ENCODE assay signal across 20 cellular contexts in genomic region chr22:45885941-45886395, GRCh38.
DNase-seq lines count a peak whose midpoint lies in the region; ATAC-seq and TF ChIP-seq lines count a peak whose summit lies in the region.
"Had no signal": no experiment of that assay in that cellular context is flagged by ENCODE, and none has a peak within 500 bp of the region (broad histone marks: within the 10 kb centered on the region; RNA-seq: fewer than 3 reads in every experiment).

No MANE protein-coding gene starts in this region.

- H3K4me1 ChIP-seq in right atrium auricular region: peaks cover 0 to 22% of the 10 kb centered on the region in 2 donors
- no peaks in the 10 kb centered on the region for H3K4me1 ChIP-seq in mesenchymal stem cell (ENCODE audit: control insufficient read depth, insufficient read depth, low read depth, low read length)
- H3K4me1 ChIP-seq in thyroid gland: peaks cover 4 to 14% of the 10 kb centered on the region in 2 donors
- H3K4me1 ChIP-seq: SJCRH30 had no signal

- H2BK15ac ChIP-seq in mesenchymal stem cell (ENCODE audit: low read depth, poor library complexity, severe bottlenecking): no peak overlapping the region

- H3K27me3 Mint-ChIP-seq in nephron progenitor cell (ENCODE audit: low read depth, poor library complexity): peaks cover 27% of the 10 kb centered on the region

- H3K4me1 Mint-ChIP-seq in nephron progenitor cell: no peaks in the 10 kb centered on the region
- H3K4me1 Mint-ChIP-seq: activated naive CD8-positive, alpha-beta T cell treated with anti-CD3 and anti-CD28 coated beads, Interleukin-2, amount 50 U/mL, for 24 hours; CD4-positive, CD25-positive, alpha-beta regulatory T cell; GM23338 had no signal

- H3K4me2 ChIP-seq in mesenchymal stem cell (ENCODE audit: low read length, poor library complexity, severe bottlenecking): no peak overlapping the region
- H3K4me2 ChIP-seq: GM23338 had no signal

- ATAC-seq in Right ventricle myocardium superior (ENCODE audit: poor library complexity) (no peak), GM21717 (IDR thresholded peaks at IDR 0.05; ENCODE audit: unreplicated experiment) (no peak)
- ATAC-seq: activated CD4-positive, CD25-positive, alpha-beta regulatory T cell treated with anti-CD3 and anti-CD28 coated beads, Interleukin-2, amount 50 U/mL, for 24 hours; activated naive CD8-positive, alpha-beta T cell treated with anti-CD3 and anti-CD28 coated beads, Interleukin-2, amount 50 U/mL, for 24 hours; GM23338 had no signal

- no peaks in the 10 kb centered on the region for H3K36me3 ChIP-seq in right atrium auricular region
- H3K36me3 ChIP-seq in mesenchymal stem cell (ENCODE audit: control insufficient read depth in 1 of 2, insufficient read depth in 2 of 2, low read depth in 1 of 2, low read length in 2 of 2): no peaks in the 10 kb centered on the region
- no peaks in the 10 kb centered on the region for H3K36me3 ChIP-seq in thyroid gland
- H3K36me3 ChIP-seq: cardiac muscle cell, MG63, SJCRH30 had no signal

- H2BK5ac ChIP-seq in mesenchymal stem cell (ENCODE audit: low read depth, low read length, poor library complexity, severe bottlenecking): no peak overlapping the region

- no peak overlapping the region for H3K18ac ChIP-seq in mesenchymal stem cell (ENCODE audit: low read depth in 1 of 2, low read length in 2 of 2)

- H4K91ac ChIP-seq in mesenchymal stem cell (ENCODE audit: low read length): peak overlapping the region; percentile 32

- H3K14ac ChIP-seq in mesenchymal stem cell (ENCODE audit: low read length in 2 of 2): no peak overlapping the region

- no peak overlapping the region for H3K9ac ChIP-seq in mesenchymal stem cell (ENCODE audit: low read length)

- no peak overlapping the region for H4K8ac ChIP-seq in mesenchymal stem cell (ENCODE audit: low read length)

- no peak overlapping the region for H2BK12ac ChIP-seq in mesenchymal stem cell (ENCODE audit: low read length in 2 of 2)

- H3K4me3 ChIP-seq in right atrium auricular region: no peak overlapping the region
- peak overlapping the region in 1 of 59 donors; percentile 12 for H3K4me3 ChIP-seq in dorsolateral prefrontal cortex
- H3K4me3 ChIP-seq in mesenchymal stem cell (ENCODE audit: insufficient read depth in 1 of 2, low read depth in 1 of 2, low read length in 2 of 2): no peak overlapping the region
- no peak overlapping the region for H3K4me3 ChIP-seq in thyroid gland (replicated peaks in 1 of 3)
- H3K4me3 ChIP-seq: cardiac muscle cell, GM23338, MG63, SJCRH30 had no signal

- H3K79me1 ChIP-seq in mesenchymal stem cell (replicated peaks; ENCODE audit: low read length, poor library complexity, severe bottlenecking): no peaks in the 10 kb centered on the region

- no peaks in the 10 kb centered on the region for H3K9me3 Mint-ChIP-seq in nephron progenitor cell
- H3K9me3 Mint-ChIP-seq: activated naive CD8-positive, alpha-beta T cell treated with anti-CD3 and anti-CD28 coated beads, Interleukin-2, amount 50 U/mL, for 24 hours; activated T-helper 1 cell treated with anti-CD3 and anti-CD28 coated beads, Interleukin-12 subunit alpha, Interleukin-12 subunit beta, Interleukin-2, Interleukin-4 antibody, amounts not matched to agents 30 ng/mL and 10 ng/mL and 1 ng/mL, durations not matched to agents 14 hours and 24 hours and 36 hours; GM23338; T-helper 2 cell treated with Interferon-gamma antibody and Interleukin-4, amounts not matched to agents 5 μg/mL and 100 μg/mL, for 36 hours had no signal

- H3K4ac ChIP-seq in mesenchymal stem cell (ENCODE audit: low read depth in 1 of 2, low read length in 2 of 2): no peak overlapping the region

- H2AK5ac ChIP-seq in mesenchymal stem cell (ENCODE audit: low read length, severe bottlenecking): no peak overlapping the region

- H3K36me3 Mint-ChIP-seq in nephron progenitor cell (ENCODE audit: low read depth): no peaks in the 10 kb centered on the region
- H3K36me3 Mint-ChIP-seq: CD4-positive, CD25-positive, alpha-beta regulatory T cell had no signal

- H3K27ac Mint-ChIP-seq in nephron progenitor cell: no peak overlapping the region
- H3K27ac Mint-ChIP-seq: activated naive CD8-positive, alpha-beta T cell treated with anti-CD3 and anti-CD28 coated beads, Interleukin-2, amount 50 U/mL, for 24 hours; activated T-helper 1 cell treated with anti-CD3 and anti-CD28 coated beads, Interleukin-12 subunit alpha, Interleukin-12 subunit beta, Interleukin-2, Interleukin-4 antibody, amounts not matched to agents 30 ng/mL and 10 ng/mL and 1 ng/mL, durations not matched to agents 14 hours and 24 hours and 36 hours; GM23338; T-helper 2 cell treated with Interferon-gamma antibody and Interleukin-4, amounts not matched to agents 5 μg/mL and 100 μg/mL, for 36 hours had no signal

- no peak for TF ChIP-seq POLR2A in thyroid gland (IDR thresholded peaks at IDR 0.05)

- H3K27me3 ChIP-seq in right atrium auricular region (no peaks in the 10 kb centered on the region), dorsolateral prefrontal cortex (peaks cover 0 to 15% (median 0%) of the 10 kb centered on the region in 45 donors), mesenchymal stem cell (ENCODE audit: control insufficient read depth in 1 of 2, insufficient read depth in 1 of 2, low read length in 2 of 2) (peaks cover 14 to 79% of the 10 kb centered on the region in 2 experiments), thyroid gland (no peaks in the 10 kb centered on the region)
- H3K27me3 ChIP-seq: MG63, SJCRH30 had no signal

- intact Hi-C loops in Right ventricle myocardium superior (cut with DNase I): no loop called here
- intact Hi-C loops in dorsolateral prefrontal cortex (cut with DNase I): loop anchor here in 1 of 2 donors (10.0 kb wide), 1 partner anchor 229 kb away; no protein-coding TSS in a partner anchor
- intact Hi-C loops in thyroid gland (cut with DNase I): loop anchor here (10.0 kb wide), 1 partner anchor 79 kb away; no protein-coding TSS in a partner anchor

- no peak overlapping the region for H2BK120ac ChIP-seq in mesenchymal stem cell (ENCODE audit: low read depth, low read length)

- peak; percentile 35 for DNase-seq in Right ventricle myocardium superior
- DNase-seq in right atrium auricular region (ENCODE audit: low spot score): no peak
- DNase-seq in dorsolateral prefrontal cortex: peak in 8 of 10 donors; percentile 23 to 58 (median 49)
- DNase-seq in mesenchymal stem cell: no peak
- DNase-seq in thyroid gland: peak; percentile 58 to 59
- no peak for DNase-seq in nephron progenitor cell
- no peak for DNase-seq in NCI-H82 treated with DMSO at 0.1 percent for 48 hours (lab: John Stamatoyannopoulos, UW; ENCODE audit: unreplicated experiment)
- DNase-seq: activated naive CD8-positive, alpha-beta T cell treated with anti-CD3 and anti-CD28 coated beads, Interleukin-2, amount 50 U/mL, for 24 hours; CD4-positive, CD25-positive, alpha-beta regulatory T cell; MG63; NCI-H1694 treated with DMSO at 0.1 percent for 48 hours; NCI-H2227 treated with DMSO at 0.1 percent for 48 hours; SJCRH30; stimulated activated naive CD4-positive, alpha-beta T cell treated with Interleukin-2 at 50 U/mL for 16 hours had no signal

- H3K27ac ChIP-seq in right atrium auricular region: no peak overlapping the region
- H3K27ac ChIP-seq in dorsolateral prefrontal cortex: no peak overlapping the region
- H3K27ac ChIP-seq in mesenchymal stem cell (ENCODE audit: low read length, poor library complexity, severe bottlenecking): no peak overlapping the region
- no peak overlapping the region for H3K27ac ChIP-seq in thyroid gland
- H3K27ac ChIP-seq: cardiac muscle cell, SJCRH30 had no signal

- TF ChIP-seq CTCF in right atrium auricular region (IDR thresholded peaks at IDR 0.05) (no peak), dorsolateral prefrontal cortex (IDR thresholded peaks at IDR 0.05 in 54 of 56, conservative IDR thresholded peaks at IDR 0.05 in 2 of 56; ENCODE audit: low read depth in 1 of 56, partially characterized antibody in 56 of 56) (no peak), thyroid gland (IDR thresholded peaks at IDR 0.05) (no peak), nephron progenitor cell (IDR thresholded peaks at IDR 0.05) (no peak)

- no peak overlapping the region for H3K23ac ChIP-seq in mesenchymal stem cell (ENCODE audit: low read length in 2 of 2)

- H3K9me3 ChIP-seq in right atrium auricular region (no peaks in the 10 kb centered on the region), mesenchymal stem cell (ENCODE audit: control insufficient read depth, low read length) (no peaks in the 10 kb centered on the region), thyroid gland (no peaks in the 10 kb centered on the region)
- H3K9me3 ChIP-seq: MG63, SJCRH30 had no signal

- 92% methylated on average over 21 of the region's 21 CpGs for WGBS in mesenchymal stem cell
- 6 to 43% methylated on average over 2 to 3 of the region's 21 CpGs for WGBS in thyroid gland, 2 donors

- H2AFZ ChIP-seq in mesenchymal stem cell (ENCODE audit: low read depth, low read length): no peak overlapping the region
- H2AFZ ChIP-seq: GM23338 had no signal

- H3K4me3 Mint-ChIP-seq in nephron progenitor cell: no peak overlapping the region
- H3K4me3 Mint-ChIP-seq: activated naive CD8-positive, alpha-beta T cell treated with anti-CD3 and anti-CD28 coated beads, Interleukin-2, amount 50 U/mL, for 24 hours; activated T-helper 1 cell treated with anti-CD3 and anti-CD28 coated beads, Interleukin-12 subunit alpha, Interleukin-12 subunit beta, Interleukin-2, Interleukin-4 antibody, amounts not matched to agents 30 ng/mL and 10 ng/mL and 1 ng/mL, durations not matched to agents 14 hours and 24 hours and 36 hours; GM23338; T-helper 2 cell treated with Interferon-gamma antibody and Interleukin-4, amounts not matched to agents 5 μg/mL and 100 μg/mL, for 36 hours had no signal

Comparison
In these comparisons a context has a peak if more than half of its experiments do, and no peak if none do; other contexts are left out.
1. DNase-seq: peak in Right ventricle myocardium superior (single experiment), dorsolateral prefrontal cortex (8 of 10) and thyroid gland (2 of 2); none in right atrium auricular region (single experiment), mesenchymal stem cell (single experiment), nephron progenitor cell (single experiment) and NCI-H82 treated with DMSO at 0.1 percent for 48 hours (single experiment).